In the genomic region with DNA sequence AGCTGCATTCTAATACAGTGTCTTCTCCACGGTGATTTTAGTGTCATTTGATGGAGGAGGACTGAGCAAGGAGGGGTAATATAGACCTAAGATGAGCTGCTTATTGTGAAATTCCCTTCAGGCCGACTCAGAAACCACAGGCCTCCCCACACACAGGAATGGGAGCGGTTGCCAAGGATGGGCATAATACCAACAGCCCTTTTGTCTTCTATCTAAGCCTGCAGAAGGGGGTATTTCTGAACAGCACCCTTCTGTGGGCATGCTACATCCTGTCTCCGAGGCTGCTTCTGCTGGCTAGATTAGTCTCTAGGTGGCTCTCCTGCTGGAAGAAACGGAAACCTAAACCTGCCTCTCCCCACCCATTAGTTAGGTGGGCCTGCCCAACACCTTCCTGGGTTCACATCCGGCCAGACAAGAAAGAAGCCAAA, we compare ENCODE assay signal across 7 cellular contexts.
DNase-seq lines count a peak whose midpoint lies in the region; ATAC-seq and TF ChIP-seq lines count a peak whose summit lies in the region.

No MANE protein-coding gene starts in this region.

- TF ChIP-seq CTCF in HEK293 (tag by site-specific recombination; IDR thresholded peaks at IDR 0.05): no peak

- H3K4me3 ChIP-seq in HEK293 (ENCODE audit: low read depth, low read length) (no peak overlapping the region), skeletal muscle cell (ENCODE audit: low read depth, low read length) (no peak overlapping the region)

- CTCF ChIA-PET in HEK293 (lab: Yijun Ruan, JAX): interaction anchor here (0.6 to 5.7 kb wide), 81 partner anchors 8 to 547 kb away, joined by 3 to 80 read pairs (median 4); no protein-coding TSS in a partner anchor

- no peak for ATAC-seq in GM21717 (IDR thresholded peaks at IDR 0.05; ENCODE audit: unreplicated experiment)

- peaks cover 0 to 6% of the 10 kb centered on the region in 2 experiments; a peak in 1 of 3 replicates for H3K36me3 ChIP-seq in HEK293 (ENCODE audit: control insufficient read depth in 2 of 2, insufficient read depth in 1 of 2, low read length in 2 of 2)

- peaks cover 8% of the 10 kb centered on the region for H3K4me1 ChIP-seq in HEK293 (ENCODE audit: control insufficient read depth, insufficient read depth, low read length)

- peak; percentile 81 for DNase-seq in RPMI7951 (ENCODE audit: low read depth)
- peak; percentile 20 for DNase-seq in dedifferentiated amniotic fluid mesenchymal stem cell (ENCODE audit: extremely low spot score)
- DNase-seq in skeletal muscle cell (ENCODE audit: low read depth): peak; percentile 36
- no peak for DNase-seq in retina
- DNase-seq in activated CD4-positive, alpha-beta T cell treated with anti-CD3 and anti-CD28 coated beads, Interleukin-2, amount 50 U/mL, for 1 hour: no peak

- POLR2A ChIA-PET in HEK293 (lab: Yijun Ruan, JAX): interaction anchor here (0.6 to 1.1 kb wide), 2 partner anchors 88 to 758 kb away, joined by 4 to 5 read pairs; a partner anchor contains a TSS

- H3K27ac ChIP-seq in HEK293 (ENCODE audit: extremely low read depth, low read depth, low read length): no peak overlapping the region

- no peaks in the 10 kb centered on the region for H3K9me3 ChIP-seq in HEK293 (ENCODE audit: control insufficient read depth, insufficient read depth, low read depth, low read length)

TF ChIP-seq in HEK293, 187 proteins besides CTCF, POLR2A, EP300 and RAD21:
- TF ChIP-seq SP3 (tag by site-specific recombination; IDR thresholded peaks at IDR 0.05) (0 out of 2 replicates have a peak, but pooled peaks have one; percentile 3), ZFP3 (tag by site-specific recombination; IDR thresholded peaks at IDR 0.05; ENCODE audit: low read depth) (no peak)
TF ChIP-seq in HEK293: peak in this region for 1.

Comparison
In these comparisons a context has a peak if more than half of its experiments do, and no peak if none do; other contexts are left out.
1. DNase-seq: peak in RPMI7951 (single experiment), dedifferentiated amniotic fluid mesenchymal stem cell (single experiment) and skeletal muscle cell (single experiment); none in retina (single experiment) and activated CD4-positive, alpha-beta T cell treated with anti-CD3 and anti-CD28 coated beads, Interleukin-2, amount 50 U/mL, for 1 hour (single experiment).